In the genomic region with DNA sequence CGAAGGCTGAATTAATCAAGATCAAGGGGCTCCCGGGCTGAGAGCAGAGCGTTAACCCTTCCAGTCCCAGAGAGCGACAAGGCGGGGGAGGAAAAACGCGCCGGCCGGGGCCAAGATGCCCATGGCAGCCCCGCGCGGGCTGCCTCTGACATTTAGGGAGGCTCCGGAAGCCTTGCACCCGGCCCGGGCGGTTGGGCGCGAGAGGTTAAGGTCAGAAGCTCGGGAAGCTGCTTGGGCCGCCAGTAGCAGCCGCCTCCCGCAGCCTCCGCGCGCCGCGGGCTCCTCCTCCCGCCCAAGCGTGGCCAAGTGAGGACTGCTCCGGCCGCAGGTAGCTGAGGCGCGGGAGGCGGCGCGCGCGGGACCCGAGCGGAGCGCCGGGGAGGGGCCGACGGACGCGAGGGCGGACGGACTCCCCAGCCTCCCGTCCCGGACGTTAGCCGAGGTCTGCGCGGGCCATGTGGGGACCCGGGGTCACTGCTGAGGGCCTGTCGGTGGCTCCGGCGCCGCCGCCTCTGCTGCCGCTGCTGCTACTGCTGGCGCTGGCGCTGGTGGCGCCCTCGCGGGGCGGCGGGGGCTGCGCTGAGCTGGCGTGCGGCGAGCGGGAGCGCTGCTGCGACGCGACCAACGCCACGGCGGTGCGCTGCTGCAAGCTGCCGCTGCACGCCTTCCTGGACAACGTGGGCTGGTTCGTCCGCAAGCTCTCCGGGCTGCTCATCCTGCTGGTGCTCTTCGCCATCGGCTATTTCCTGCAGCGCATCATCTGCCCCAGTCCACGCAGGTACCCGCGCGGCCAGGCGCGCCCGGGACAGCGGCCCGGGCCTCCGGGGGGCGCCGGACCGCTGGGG, we compare ENCODE assay signal across 8 cellular contexts. TPM values are rescaled to one million over a fixed set of nuclear protein-coding genes. Genes with fewer than 3 reads are reported as not detected.
DNase-seq lines count a peak whose midpoint lies in the region; ATAC-seq and TF ChIP-seq lines count a peak whose summit lies in the region.

C3orf80 (plus strand) TSS at position 242 of the 845 bp plus-strand sequence; CDS start at position 456, 214 bp downstream.

- no peak for TF ChIP-seq EP300 in tibial nerve (IDR thresholded peaks at IDR 0.05)

- no peaks in the 10 kb centered on the region for H3K36me3 ChIP-seq in CD8-positive, alpha-beta T cell (ENCODE audit: insufficient read depth, low read length)
- H3K36me3 ChIP-seq in tibial nerve: no peaks in the 10 kb centered on the region

- peaks cover 20% of the 10 kb centered on the region for H3K4me1 Mint-ChIP-seq in CD8-positive, alpha-beta T cell (ENCODE audit: low read depth)
- peaks cover 11 to 15% of the 10 kb centered on the region in 2 donors for H3K4me1 Mint-ChIP-seq in natural killer cell

- no peak for TF ChIP-seq CTCF in CD8-positive, alpha-beta T cell (IDR thresholded peaks at IDR 0.05)
- TF ChIP-seq CTCF in natural killer cell (IDR thresholded peaks at IDR 0.05) (no peak), tibial nerve (IDR thresholded peaks at IDR 0.05) (peak in 2 of 5 experiments; percentile 16 to 24)

- peak; percentile 83 for ATAC-seq in CD8-positive, alpha-beta T cell
- ATAC-seq in GM19395 (IDR thresholded peaks at IDR 0.05; ENCODE audit: unreplicated experiment): peak; percentile 84
- ATAC-seq in HG03378 (IDR thresholded peaks at IDR 0.05; ENCODE audit: unreplicated experiment): peak; percentile 61
- ATAC-seq in natural killer cell: peak; percentile 77 to 87 (median 79)

- 1 to 2% methylated on average over 25 to 49 of the region's 103 CpGs for WGBS in tibial nerve, 2 donors

- CTCF ChIA-PET in CD8-positive, alpha-beta T cell (lab: Charles Lee): no interaction called here

- peaks cover 20% of the 10 kb centered on the region for H3K4me1 ChIP-seq in CD8-positive, alpha-beta T cell (ENCODE audit: insufficient read depth, low read length)
- peaks cover 0 to 24% (median 8%) of the 10 kb centered on the region in 4 donors for H3K4me1 ChIP-seq in tibial nerve

- H3K9me3 Mint-ChIP-seq in CD8-positive, alpha-beta T cell: no peaks in the 10 kb centered on the region
- H3K9me3 Mint-ChIP-seq in natural killer cell: no peaks in the 10 kb centered on the region

- H3K36me3 Mint-ChIP-seq in CD8-positive, alpha-beta T cell: no peaks in the 10 kb centered on the region
- no peaks in the 10 kb centered on the region for H3K36me3 Mint-ChIP-seq in natural killer cell

- no peak for TF ChIP-seq POLR2A in tibial nerve (IDR thresholded peaks at IDR 0.05)

- H3K9me3 ChIP-seq in CD8-positive, alpha-beta T cell (ENCODE audit: low read length): no peaks in the 10 kb centered on the region
- no peaks in the 10 kb centered on the region for H3K9me3 ChIP-seq in tibial nerve

- no peak within 1 kb of the TSS for H3K27ac ChIP-seq in CD8-positive, alpha-beta T cell (ENCODE audit: low read depth, low read length)
- peak within 1 kb of the TSS in 1 of 4 donors; percentile 5 for H3K27ac ChIP-seq in tibial nerve

- peaks cover 23% of the 10 kb centered on the region for H3K27me3 ChIP-seq in CD8-positive, alpha-beta T cell (ENCODE audit: insufficient read depth, low read length)
- peaks cover 0 to 37% of the 10 kb centered on the region in 2 donors for H3K27me3 ChIP-seq in tibial nerve

- H3K4me3 ChIP-seq in CD8-positive, alpha-beta T cell (ENCODE audit: low read depth, low read length): peak within 1 kb of the TSS; percentile 41
- peak within 1 kb of the TSS; percentile 33 to 60 (median 44) for H3K4me3 ChIP-seq in tibial nerve

- peak in 5 of 7 experiments; percentile 21 to 35 (median 23) for DNase-seq in CD8-positive, alpha-beta T cell
- peak; percentile 47 for DNase-seq in NCI-H526 treated with DMSO at 0.1 percent for 48 hours (lab: John Stamatoyannopoulos, UW)
- DNase-seq in activated T-cell treated with anti-CD3 and anti-CD28 coated beads for 48 hours (ENCODE audit: low read depth): peak; percentile 63
- DNase-seq in fibroblast of gingiva (ENCODE audit: low read depth): peak; percentile 16
- DNase-seq in natural killer cell: peak; percentile 28
- no peak for DNase-seq in tibial nerve (ENCODE audit: low spot score in 2 of 2)

- peak within 1 kb of the TSS; percentile 84 for H3K4me3 Mint-ChIP-seq in CD8-positive, alpha-beta T cell
- peak within 1 kb of the TSS; percentile 84 for H3K4me3 Mint-ChIP-seq in natural killer cell

- no peak within 1 kb of the TSS for H3K27ac Mint-ChIP-seq in CD8-positive, alpha-beta T cell
- no peak within 1 kb of the TSS for H3K27ac Mint-ChIP-seq in natural killer cell

- peaks cover 51% of the 10 kb centered on the region for H3K27me3 Mint-ChIP-seq in CD8-positive, alpha-beta T cell (ENCODE audit: low read depth)
- peaks cover 36 to 52% of the 10 kb centered on the region in 2 donors for H3K27me3 Mint-ChIP-seq in natural killer cell (ENCODE audit: low read depth in 2 of 2)

- POLR2A ChIA-PET in CD8-positive, alpha-beta T cell (lab: Charles Lee): no interaction called here

- intact Hi-C loops in CD8-positive, alpha-beta T cell (cut with DNase I, micrococcal nuclease): loop anchor here in 1 of 2 experiments (5.0 kb wide), 1 partner anchor 187 kb away; no protein-coding TSS in a partner anchor
- intact Hi-C loops in natural killer cell (cut with micrococcal nuclease): no loop called here

RNA-seq across cellular contexts. Expression of gene C3orf80, which starts in this region (rescaled TPM):
- not detected for total RNA-seq in CD8-positive, alpha-beta T cell
- not detected for total RNA-seq in natural killer cell
- 1 to 10 TPM in 2 of 4 donors, under 1 TPM in 1, not detected in 1; 0.84 to 2.2 (median 1.8) TPM for total RNA-seq in tibial nerve

Comparison
In these comparisons a context has a peak if more than half of its experiments do, and no peak if none do; other contexts are left out.
1. Peak in DNase-seq, ATAC-seq and H3K4me3 ChIP-seq in CD8-positive, alpha-beta T cell; RNA of the gene not detected or under 1 TPM.
2. Peak in DNase-seq and ATAC-seq in natural killer cell; RNA of the gene not detected or under 1 TPM.
3. DNase-seq: peak in NCI-H526 treated with DMSO at 0.1 percent for 48 hours (single experiment), activated T-cell treated with anti-CD3 and anti-CD28 coated beads for 48 hours (single experiment) and fibroblast of gingiva (single experiment); none in tibial nerve (0 of 2).
4. Peak in every context shown above with its lines, with median percentiles within 50 percentile points of each other: ATAC-seq.